In the genomic region with DNA sequence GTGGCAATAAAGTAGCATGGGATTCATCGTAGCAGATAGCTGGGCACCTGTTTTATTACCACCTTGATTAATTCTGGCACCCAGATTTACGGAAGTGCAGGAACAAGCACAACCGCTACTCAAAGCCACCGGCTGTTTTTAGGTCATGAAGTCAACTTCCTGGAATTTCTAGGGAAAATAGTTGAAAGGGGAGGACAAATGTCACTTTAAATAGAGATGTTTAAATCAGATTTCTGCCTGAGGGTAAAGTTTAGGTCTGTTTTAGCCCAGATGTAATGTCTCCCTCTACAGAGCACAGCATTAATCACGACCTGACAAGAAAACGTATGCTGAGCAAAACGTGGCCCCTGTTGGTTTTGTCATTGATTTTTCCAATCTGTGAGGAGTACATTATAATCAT, we compare ENCODE assay signal across 11 cellular contexts. TPM values are rescaled to one million over a fixed set of nuclear protein-coding genes. Genes with fewer than 3 reads are reported as not detected.
DNase-seq lines count a peak whose midpoint lies in the region; ATAC-seq and TF ChIP-seq lines count a peak whose summit lies in the region.
"Had no signal": no experiment of that assay in that cellular context is flagged by ENCODE, and none has a peak within 500 bp of the region (broad histone marks: within the 10 kb centered on the region; RNA-seq: fewer than 3 reads in every experiment).

No MANE protein-coding gene starts in this region.

- no peak overlapping the region for H3K4me3 Mint-ChIP-seq in activated CD4-positive, alpha-beta memory T cell treated with anti-CD3 and anti-CD28 coated beads, Interleukin-2, amount 10 ng/mL, durations not matched to agents 7 days and 5 days

- no peak for ATAC-seq in GM21526 (IDR thresholded peaks at IDR 0.05; ENCODE audit: low FRiP score, unreplicated experiment)

- H3K9ac ChIP-seq in mesendoderm (ENCODE audit: low read length) = no peak overlapping the region

- POLR2A ChIA-PET in activated CD4-positive, alpha-beta memory T cell treated with anti-CD3 and anti-CD28 coated beads, Interleukin-2, amount 10 ng/mL, durations not matched to agents 7 days and 5 days (lab: Charles Lee) = no interaction called here

- no peaks in the 10 kb centered on the region for H3K9me3 Mint-ChIP-seq in activated CD4-positive, alpha-beta memory T cell treated with anti-CD3 and anti-CD28 coated beads, Interleukin-2, amount 10 ng/mL, durations not matched to agents 7 days and 5 days

- H2AK5ac ChIP-seq in mesendoderm (ENCODE audit: low read length) = no peak overlapping the region

- peaks cover 15% of the 10 kb centered on the region for H3K27me3 Mint-ChIP-seq in activated CD4-positive, alpha-beta memory T cell treated with anti-CD3 and anti-CD28 coated beads, Interleukin-2, amount 10 ng/mL, durations not matched to agents 7 days and 5 days

- H3K36me3 ChIP-seq in ectodermal cell (ENCODE audit: control insufficient read depth, insufficient read depth, low read length) = no peaks in the 10 kb centered on the region
- no peaks in the 10 kb centered on the region for H3K36me3 ChIP-seq in mesendoderm (ENCODE audit: control insufficient read depth, insufficient read depth, low read length)
- H3K36me3 ChIP-seq in transverse colon = no peaks in the 10 kb centered on the region

- in situ Hi-C loops in Caki2 (cut with HindIII; ENCODE audit: low pct_unique_long_range_greater_than_20kb, low sequenced_read_pairs) (no loop called here), transverse colon (cut with MboI; ENCODE audit: low pct_ligation_motif_present in 1 of 4, low pct_unique_long_range_greater_than_20kb in 1 of 4, low sequenced_read_pairs in 3 of 4) (no loop called here)

- WGBS in ectodermal cell, 2 experiments = 19 to 24% methylated on average over 7 of the region's 7 CpGs
- WGBS in mesendoderm (ENCODE audit: extremely low coverage, insufficient coverage, low lambda C conversion rate) = no CpG with 5 or more reads among the region's 7 CpGs
- 24 to 30% methylated on average over 4 to 7 of the region's 7 CpGs for WGBS in transverse colon (ENCODE audit: low coverage in 1 of 2), 2 donors

- no peak for TF ChIP-seq EP300 in transverse colon (IDR thresholded peaks at IDR 0.05; ENCODE audit: low read depth)

- no peaks in the 10 kb centered on the region for H3K36me3 Mint-ChIP-seq in activated CD4-positive, alpha-beta memory T cell treated with anti-CD3 and anti-CD28 coated beads, Interleukin-2, amount 10 ng/mL, durations not matched to agents 7 days and 5 days (ENCODE audit: low read depth)

- TF ChIP-seq CTCF in LNCAP (IDR thresholded peaks at IDR 0.05) (peak; percentile 37; the same call in 1 of the 2 replicates), transverse colon (IDR thresholded peaks at IDR 0.05) (no peak)

- H3K27ac ChIP-seq in ectodermal cell (ENCODE audit: insufficient read depth, low read depth, low read length, poor library complexity, severe bottlenecking) = peak overlapping the region; percentile 30
- no peak overlapping the region for H3K27ac ChIP-seq in mesendoderm (ENCODE audit: low read depth, low read length)
- no peak overlapping the region for H3K27ac ChIP-seq in transverse colon

- H3K56ac ChIP-seq in mesendoderm (ENCODE audit: low read length) = no peak overlapping the region

- H2BK5ac ChIP-seq in mesendoderm (ENCODE audit: low read length) = no peak overlapping the region

- no peak overlapping the region for H3K23ac ChIP-seq in mesendoderm (ENCODE audit: low read length)

- DNase-seq in Caki2 (ENCODE audit: low read depth) (peak; percentile 74), mesendoderm (peak; percentile 94), transverse colon (no peak), NCI-H1436 treated with DMSO at 0.1 percent for 48 hours (lab: John Stamatoyannopoulos, UW) (no peak)
- DNase-seq in activated CD4-positive, alpha-beta memory T cell treated with anti-CD3 and anti-CD28 coated beads, Interleukin-2, amount 10 ng/mL, durations not matched to agents 7 days and 5 days = no peak
- DNase-seq: activated CD8-positive, alpha-beta memory T cell treated with anti-CD3 and anti-CD28 coated beads, Interleukin-2, amount 50 U/mL, for 48 hours; NCI-H524 treated with DMSO at 0.1 percent for 48 hours; stimulated activated CD4-positive, alpha-beta T cell treated with anti-CD3 and anti-CD28 coated beads, Interleukin-2, amount 100 ng/mL, for 48 hours had no signal

- H3K4me2 ChIP-seq in mesendoderm (ENCODE audit: low read length) = no peak overlapping the region

- no peak overlapping the region for H4K5ac ChIP-seq in mesendoderm (ENCODE audit: low read length)

- H3K4me3 ChIP-seq in ectodermal cell (ENCODE audit: insufficient read depth, low read depth, low read length) (peak overlapping the region; percentile 23), mesendoderm (ENCODE audit: low read length) (no peak overlapping the region), transverse colon (no peak overlapping the region)

- no peak overlapping the region for H2BK15ac ChIP-seq in mesendoderm (replicated peaks; ENCODE audit: low read depth)

- H3K4ac ChIP-seq in mesendoderm (ENCODE audit: low read depth, low read length) = no peak overlapping the region

- intact Hi-C loops in transverse colon (cut with DNase I; ENCODE audit: low total_unique reads) = no loop called here

- peaks cover 19% of the 10 kb centered on the region for H3K4me1 ChIP-seq in ectodermal cell (ENCODE audit: control insufficient read depth, insufficient read depth, low read length)
- H3K4me1 ChIP-seq in mesendoderm (ENCODE audit: control insufficient read depth, low read depth, low read length) = no peaks in the 10 kb centered on the region
- H3K4me1 ChIP-seq in transverse colon = peaks cover 0 to 32% (median 0%) of the 10 kb centered on the region in 4 donors

- CTCF ChIA-PET in activated CD4-positive, alpha-beta memory T cell treated with anti-CD3 and anti-CD28 coated beads, Interleukin-2, amount 10 ng/mL, durations not matched to agents 7 days and 5 days (lab: Charles Lee) = no interaction called here

- no peak overlapping the region for H2BK120ac ChIP-seq in mesendoderm (ENCODE audit: low read depth, low read length)

- H3K18ac ChIP-seq in mesendoderm (ENCODE audit: low read length) = no peak overlapping the region

- TF ChIP-seq POLR2A in transverse colon (IDR thresholded peaks at IDR 0.05) = no peak

- H3K4me1 Mint-ChIP-seq in activated CD4-positive, alpha-beta memory T cell treated with anti-CD3 and anti-CD28 coated beads, Interleukin-2, amount 10 ng/mL, durations not matched to agents 7 days and 5 days = no peaks in the 10 kb centered on the region

- H3K27ac Mint-ChIP-seq in activated CD4-positive, alpha-beta memory T cell treated with anti-CD3 and anti-CD28 coated beads, Interleukin-2, amount 10 ng/mL, durations not matched to agents 7 days and 5 days = no peak overlapping the region

- H3K9me3 ChIP-seq in ectodermal cell (ENCODE audit: control insufficient read depth, low read length) (no peaks in the 10 kb centered on the region), transverse colon (no peaks in the 10 kb centered on the region)

- H3K79me1 ChIP-seq in mesendoderm (ENCODE audit: low read length) = no peaks in the 10 kb centered on the region

- H4K8ac ChIP-seq in mesendoderm (ENCODE audit: low read depth, low read length) = no peak overlapping the region

- H3K79me2 ChIP-seq in mesendoderm (ENCODE audit: control insufficient read depth, insufficient read depth, low read length) = peaks cover 24% of the 10 kb centered on the region

- no peaks in the 10 kb centered on the region for H3K27me3 ChIP-seq in ectodermal cell (ENCODE audit: control insufficient read depth, insufficient read depth, low read length, poor library complexity, severe bottlenecking)
- H3K27me3 ChIP-seq in mesendoderm (ENCODE audit: insufficient read depth, low read length, poor library complexity) = no peaks in the 10 kb centered on the region
- H3K27me3 ChIP-seq in transverse colon = peaks cover 54% of the 10 kb centered on the region

RNA-seq across cellular contexts. Expression of gene ADGRL2, which starts 8.0 kb away (rescaled TPM):
- 22.8 and 62.2 TPM in 2 replicates for total RNA-seq in Caki2 (2014; rRNA removed; shearing (Covaris generic); ENCODE audit: low replicate concordance)
- polyA plus RNA-seq in ectodermal cell (2013, experiment 1 of 4) = 259 TPM
- 264 TPM for polyA plus RNA-seq in ectodermal cell (2013, experiment 2 of 4)
- 214 TPM for polyA plus RNA-seq in ectodermal cell (2013, experiment 3 of 4)
- polyA plus RNA-seq in ectodermal cell (2013, experiment 4 of 4) = 240 TPM
- polyA plus RNA-seq in mesendoderm (2013, experiment 1 of 2) = 102 TPM
- 104 TPM for polyA plus RNA-seq in mesendoderm (2013, experiment 2 of 2)
- total RNA-seq in transverse colon = 10 to 100 TPM; 11.5 to 16.5 (median 14.1) TPM
- total RNA-seq in activated CD4-positive, alpha-beta memory T cell treated with anti-CD3 and anti-CD28 coated beads, Interleukin-2, amount 10 ng/mL, durations not matched to agents 7 days and 5 days = not detected

Comparison
In these comparisons a context has a peak if more than half of its experiments do, and no peak if none do; other contexts are left out.
1. DNase-seq: peak in Caki2 (single experiment) and mesendoderm (single experiment); none in transverse colon (single experiment), NCI-H1436 treated with DMSO at 0.1 percent for 48 hours (single experiment) and activated CD4-positive, alpha-beta memory T cell treated with anti-CD3 and anti-CD28 coated beads, Interleukin-2, amount 10 ng/mL, durations not matched to agents 7 days and 5 days (single experiment).
2. RNA of gene ADGRL2, which starts 8.0 kb away (total RNA-seq): 22.8 to 62.2 TPM in Caki2 and 11.5 to 16.5 TPM in transverse colon; not detected in activated CD4-positive, alpha-beta memory T cell treated with anti-CD3 and anti-CD28 coated beads, Interleukin-2, amount 10 ng/mL, durations not matched to agents 7 days and 5 days; every median in the first group is over 10 times any median in the second.